ENCODE assay signal across 17 cellular contexts in the genomic region with DNA sequence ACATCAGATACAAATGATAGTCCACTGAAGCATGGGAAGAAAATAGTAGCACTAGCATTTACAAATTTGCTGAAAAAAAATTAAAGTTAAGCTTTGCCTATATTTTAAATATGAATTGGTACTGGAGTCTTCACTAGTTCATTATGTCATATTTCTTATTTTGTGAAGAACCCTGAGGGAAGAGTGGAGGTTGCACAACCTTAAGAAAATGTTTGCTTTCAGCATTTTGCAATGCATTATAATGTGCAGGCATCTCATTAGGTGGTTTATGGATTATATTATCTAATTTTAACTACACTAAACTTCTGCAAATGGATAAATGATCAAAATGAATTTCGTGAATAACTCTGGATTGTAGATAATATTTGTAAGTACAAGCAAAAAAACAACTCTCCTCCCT.
DNase-seq lines count a peak whose midpoint lies in the region; TF ChIP-seq lines count a peak whose summit lies in the region.
"Had no signal": no experiment of that assay in that cellular context is flagged by ENCODE, and none has a peak within 500 bp of the region (broad histone marks: within the 10 kb centered on the region; RNA-seq: fewer than 3 reads in every experiment).

No MANE protein-coding gene starts in this region.

- H3K4me3 Mint-ChIP-seq in MCF 10A (ENCODE audit: unreplicated experiment), result no peak overlapping the region
- H3K4me3 Mint-ChIP-seq: B cell; CD4-positive, alpha-beta T cell; CD8-positive, alpha-beta T cell had no signal

- H3K9me3 ChIP-seq in breast epithelium, result no peaks in the 10 kb centered on the region
- H3K9me3 ChIP-seq: A549; BLaER1 treated with 17β-estradiol and CSF1 and Interleukin-3, amounts not matched to agents 10 nM and 100 nM; Caco-2 had no signal

- POLR2A ChIA-PET in MCF 10A (lab: Yijun Ruan, JAX), result no interaction called here

- no peak for TF ChIP-seq POLR2A in breast epithelium (IDR thresholded peaks at IDR 0.05)

- peaks cover 24% of the 10 kb centered on the region for H3K27me3 Mint-ChIP-seq in MCF 10A (ENCODE audit: insufficient read depth, unreplicated experiment)
- H3K27me3 Mint-ChIP-seq: B cell; CD4-positive, alpha-beta T cell had no signal

- H3K27me3 ChIP-seq in breast epithelium, result no peaks in the 10 kb centered on the region
- H3K27me3 ChIP-seq: BLaER1 treated with 17β-estradiol and CSF1 and Interleukin-3, amounts not matched to agents 10 nM and 100 nM had no signal

- H3K27ac ChIP-seq in breast epithelium, result no peak overlapping the region
- H3K27ac ChIP-seq: 22Rv1; A549; BLaER1 treated with 17β-estradiol and CSF1 and Interleukin-3, amounts not matched to agents 10 nM and 100 nM; C4-2B had no signal

- peak; percentile 4 for DNase-seq in MCF 10A (ENCODE audit: unreplicated experiment)
- no peak for DNase-seq in breast epithelium (ENCODE audit: low spot score in 2 of 2)
- DNase-seq in epithelial cell of esophagus (ENCODE audit: low read depth), result peak; percentile 2
- DNase-seq in HPDE6-E6E7 (ENCODE audit: extremely low spot score), result no peak
- no peak for DNase-seq in NCI-H1436 (lab: John Stamatoyannopoulos, UW)
- DNase-seq: AML-193; Caco-2; Calu3; CD4-positive, alpha-beta T cell; CD8-positive, alpha-beta T cell; DMS79 treated with DMSO at 0.1 percent for 48 hours; GF-D8 had no signal

- no peaks in the 10 kb centered on the region for H3K4me1 Mint-ChIP-seq in MCF 10A (ENCODE audit: insufficient read depth, unreplicated experiment)
- H3K4me1 Mint-ChIP-seq: B cell had no signal

- BruUV-seq in MCF 10A (replicated peaks; lab: Mats Ljungman, UMichigan), result no TSS peak

- intact Hi-C loops in MCF 10A (cut with micrococcal nuclease), result no loop called here
- intact Hi-C loops in breast epithelium (cut with DNase I; ENCODE audit: low total_unique reads), result no loop called here

- H3K4me3 ChIP-seq in breast epithelium (no peak overlapping the region), epithelial cell of esophagus (ENCODE audit: low read length) (no peak overlapping the region)
- H3K4me3 ChIP-seq: A549; BLaER1 treated with 17β-estradiol and CSF1 and Interleukin-3, amounts not matched to agents 10 nM and 100 nM had no signal

- CTCF ChIA-PET in MCF 10A (lab: Yijun Ruan, JAX), result interaction anchor here (0.5 to 0.7 kb wide), 3 partner anchors 626 to 1276 kb away, joined by 3 to 9 read pairs (median 4); no protein-coding TSS in a partner anchor

- H3K4me1 ChIP-seq in breast epithelium, result no peaks in the 10 kb centered on the region
- H3K4me1 ChIP-seq: A549; BLaER1 treated with 17β-estradiol and CSF1 and Interleukin-3, amounts not matched to agents 10 nM and 100 nM; Caco-2 had no signal

- H3K36me3 Mint-ChIP-seq in MCF 10A (ENCODE audit: insufficient read depth, unreplicated experiment), result no peaks in the 10 kb centered on the region
- H3K36me3 Mint-ChIP-seq: CD8-positive, alpha-beta T cell had no signal

- no peaks in the 10 kb centered on the region for H3K36me3 ChIP-seq in breast epithelium
- H3K36me3 ChIP-seq: BLaER1 treated with 17β-estradiol and CSF1 and Interleukin-3, amounts not matched to agents 10 nM and 100 nM had no signal

- no peak overlapping the region for H3K27ac Mint-ChIP-seq in MCF 10A (ENCODE audit: low read depth, unreplicated experiment)
- H3K27ac Mint-ChIP-seq: B cell; CD4-positive, alpha-beta T cell; CD8-positive, alpha-beta T cell had no signal

- H3K9me3 Mint-ChIP-seq in MCF 10A (ENCODE audit: unreplicated experiment), result no peaks in the 10 kb centered on the region

- TF ChIP-seq CTCF in MCF 10A (IDR thresholded peaks at IDR 0.05; ENCODE audit: unreplicated experiment) (no peak), breast epithelium (IDR thresholded peaks at IDR 0.05) (no peak), epithelial cell of esophagus (IDR thresholded peaks at IDR 0.05; ENCODE audit: insufficient read depth, low read depth, low read length, missing control alignments) (no peak)

Comparison
In these comparisons a context has a peak if more than half of its experiments do, and no peak if none do; other contexts are left out.
1. DNase-seq: peak in MCF 10A (single experiment) and epithelial cell of esophagus (single experiment); none in breast epithelium (0 of 2), HPDE6-E6E7 (single experiment) and NCI-H1436 (single experiment).